In genomic region chr4:128285085-128286023, GRCh38 we compare ENCODE assay signal across 8 cellular contexts. TPM values are rescaled to one million over a fixed set of nuclear protein-coding genes. Genes with fewer than 3 reads are reported as not detected.
DNase-seq lines count a peak whose midpoint lies in the region; ATAC-seq and TF ChIP-seq lines count a peak whose summit lies in the region.

No MANE protein-coding gene starts in this region.

- peaks cover 4% of the 10 kb centered on the region for H3K36me3 Mint-ChIP-seq in activated naive CD4-positive, alpha-beta T cell treated with anti-CD3 and anti-CD28 coated beads, Interleukin-2, amount 50 U/mL, for 24 hours
- H3K36me3 Mint-ChIP-seq in activated T-helper 1 cell treated with anti-CD3 and anti-CD28 coated beads, Interleukin-12 subunit alpha, Interleukin-12 subunit beta, Interleukin-2, Interleukin-4 antibody, amounts not matched to agents 30 ng/mL and 10 ng/mL and 1 ng/mL, durations not matched to agents 14 hours and 24 hours and 36 hours (ENCODE audit: low read depth) = peaks cover 22% of the 10 kb centered on the region
- no peaks in the 10 kb centered on the region for H3K36me3 Mint-ChIP-seq in immature natural killer cell
- peaks cover 27% of the 10 kb centered on the region for H3K36me3 Mint-ChIP-seq in type B pancreatic cell

- ATAC-seq in GM19035 (IDR thresholded peaks at IDR 0.05; ENCODE audit: unreplicated experiment) (no peak), HG03135 (IDR thresholded peaks at IDR 0.05; ENCODE audit: unreplicated experiment) (no peak), HG03159 (IDR thresholded peaks at IDR 0.05; ENCODE audit: unreplicated experiment) (no peak)

- H3K4me1 Mint-ChIP-seq in activated naive CD4-positive, alpha-beta T cell treated with anti-CD3 and anti-CD28 coated beads, Interleukin-2, amount 50 U/mL, for 24 hours = peaks cover 59% of the 10 kb centered on the region
- H3K4me1 Mint-ChIP-seq in activated T-helper 1 cell treated with anti-CD3 and anti-CD28 coated beads, Interleukin-12 subunit alpha, Interleukin-12 subunit beta, Interleukin-2, Interleukin-4 antibody, amounts not matched to agents 30 ng/mL and 10 ng/mL and 1 ng/mL, durations not matched to agents 14 hours and 24 hours and 36 hours (ENCODE audit: low read depth) = peaks cover 42% of the 10 kb centered on the region
- H3K4me1 Mint-ChIP-seq in immature natural killer cell = peaks cover 37 to 64% of the 10 kb centered on the region in 2 donors
- peaks cover 11% of the 10 kb centered on the region for H3K4me1 Mint-ChIP-seq in type B pancreatic cell (ENCODE audit: unreplicated experiment)

- H3K27ac Mint-ChIP-seq in activated naive CD4-positive, alpha-beta T cell treated with anti-CD3 and anti-CD28 coated beads, Interleukin-2, amount 50 U/mL, for 24 hours = no peak overlapping the region
- H3K27ac Mint-ChIP-seq in activated T-helper 1 cell treated with anti-CD3 and anti-CD28 coated beads, Interleukin-12 subunit alpha, Interleukin-12 subunit beta, Interleukin-2, Interleukin-4 antibody, amounts not matched to agents 30 ng/mL and 10 ng/mL and 1 ng/mL, durations not matched to agents 14 hours and 24 hours and 36 hours = no peak overlapping the region
- H3K27ac Mint-ChIP-seq in immature natural killer cell (peak overlapping the region in 5 of 6 donors; percentile 39 to 94 (median 88)), type B pancreatic cell (peak overlapping the region; percentile 95)

- intact Hi-C loops in activated T-helper 1 cell treated with anti-CD3 and anti-CD28 coated beads, Interleukin-12 subunit alpha, Interleukin-12 subunit beta, Interleukin-2, Interleukin-4 antibody, amounts not matched to agents 30 ng/mL and 10 ng/mL and 1 ng/mL, durations not matched to agents 14 hours and 24 hours and 36 hours (cut with micrococcal nuclease) = loop anchor here (5.0 to 10.0 kb wide), 3 partner anchors 229 to 503 kb away; partner anchors contain the start of gene HSPA4L

- H3K9me3 Mint-ChIP-seq in activated naive CD4-positive, alpha-beta T cell treated with anti-CD3 and anti-CD28 coated beads, Interleukin-2, amount 50 U/mL, for 24 hours = no peaks in the 10 kb centered on the region
- no peaks in the 10 kb centered on the region for H3K9me3 Mint-ChIP-seq in activated T-helper 1 cell treated with anti-CD3 and anti-CD28 coated beads, Interleukin-12 subunit alpha, Interleukin-12 subunit beta, Interleukin-2, Interleukin-4 antibody, amounts not matched to agents 30 ng/mL and 10 ng/mL and 1 ng/mL, durations not matched to agents 14 hours and 24 hours and 36 hours
- H3K9me3 Mint-ChIP-seq in immature natural killer cell (no peaks in the 10 kb centered on the region), type B pancreatic cell (no peaks in the 10 kb centered on the region)

- H3K27me3 Mint-ChIP-seq in activated naive CD4-positive, alpha-beta T cell treated with anti-CD3 and anti-CD28 coated beads, Interleukin-2, amount 50 U/mL, for 24 hours = no peaks in the 10 kb centered on the region
- H3K27me3 Mint-ChIP-seq in activated T-helper 1 cell treated with anti-CD3 and anti-CD28 coated beads, Interleukin-12 subunit alpha, Interleukin-12 subunit beta, Interleukin-2, Interleukin-4 antibody, amounts not matched to agents 30 ng/mL and 10 ng/mL and 1 ng/mL, durations not matched to agents 14 hours and 24 hours and 36 hours (ENCODE audit: insufficient read depth) = no peaks in the 10 kb centered on the region
- H3K27me3 Mint-ChIP-seq in immature natural killer cell (ENCODE audit: low read depth in 3 of 3) (peaks cover 11 to 33% (median 16%) of the 10 kb centered on the region in 3 donors), type B pancreatic cell (no peaks in the 10 kb centered on the region)

- no peak for DNase-seq in activated naive CD4-positive, alpha-beta T cell treated with Interleukin-2 at 50 U/mL for 16 hours
- DNase-seq in activated T-helper 1 cell treated with anti-CD3 and anti-CD28 coated beads, Interleukin-12 subunit alpha, Interleukin-12 subunit beta, Interleukin-2, Interleukin-4 antibody, amounts not matched to agents 30 ng/mL and 10 ng/mL and 1 ng/mL, durations not matched to agents 14 hours and 24 hours and 36 hours (ENCODE audit: low spot score) = no peak
- no peak for DNase-seq in immature natural killer cell
- no peak for DNase-seq in type B pancreatic cell (ENCODE audit: extremely low spot score, unreplicated experiment)

- TF ChIP-seq CTCF in type B pancreatic cell (conservative IDR thresholded peaks at IDR 0.05) = no peak

- peak overlapping the region; percentile 88 for H3K4me3 Mint-ChIP-seq in activated naive CD4-positive, alpha-beta T cell treated with anti-CD3 and anti-CD28 coated beads, Interleukin-2, amount 50 U/mL, for 24 hours
- peak overlapping the region; percentile 96 for H3K4me3 Mint-ChIP-seq in activated T-helper 1 cell treated with anti-CD3 and anti-CD28 coated beads, Interleukin-12 subunit alpha, Interleukin-12 subunit beta, Interleukin-2, Interleukin-4 antibody, amounts not matched to agents 30 ng/mL and 10 ng/mL and 1 ng/mL, durations not matched to agents 14 hours and 24 hours and 36 hours
- H3K4me3 Mint-ChIP-seq in immature natural killer cell = peak overlapping the region; percentile 25 to 89 (median 86)
- H3K4me3 Mint-ChIP-seq in type B pancreatic cell = peak overlapping the region; percentile 88

RNA-seq across cellular contexts. Expression of gene PGRMC2, which starts 2.3 kb away (rescaled TPM):
- total RNA-seq in activated T-helper 1 cell treated with anti-CD3 and anti-CD28 coated beads, Interleukin-12 subunit alpha, Interleukin-12 subunit beta, Interleukin-2, Interleukin-4 antibody, amounts not matched to agents 30 ng/mL and 10 ng/mL and 1 ng/mL, durations not matched to agents 14 hours and 24 hours and 36 hours = 43.4 and 45.8 TPM in 2 replicates
- 10 to 100 TPM; 11.9 to 17.6 (median 13.6) TPM for polyA plus RNA-seq in immature natural killer cell
- total RNA-seq in type B pancreatic cell (ENCODE audit: low replicate concordance) = 78.1 and 89.0 TPM in 2 replicates

Comparison
In these comparisons a context has a peak if more than half of its experiments do, and no peak if none do; other contexts are left out.
1. H3K27ac Mint-ChIP-seq: peak in immature natural killer cell (5 of 6) and type B pancreatic cell (single experiment); none in activated naive CD4-positive, alpha-beta T cell treated with anti-CD3 and anti-CD28 coated beads, Interleukin-2, amount 50 U/mL, for 24 hours (single experiment) and activated T-helper 1 cell treated with anti-CD3 and anti-CD28 coated beads, Interleukin-12 subunit alpha, Interleukin-12 subunit beta, Interleukin-2, Interleukin-4 antibody, amounts not matched to agents 30 ng/mL and 10 ng/mL and 1 ng/mL, durations not matched to agents 14 hours and 24 hours and 36 hours (single experiment).
2. Peak in every context shown above with its lines, with median percentiles within 50 percentile points of each other: H3K4me3 Mint-ChIP-seq.